10 cellular contexts compared by ENCODE assay signal in genomic region chr13:68996671-68997030, GRCh38.
"Had no signal": no experiment of that assay in that cellular context is flagged by ENCODE, and none has a peak within 500 bp of the region (broad histone marks: within the 10 kb centered on the region; RNA-seq: fewer than 3 reads in every experiment).

No MANE protein-coding gene starts in this region.

- DNase-seq: GM23248, H9, HFFc6, IMR-90, KG1 had no signal

- FAIRE-seq: H1, H54, K562 had no signal

- H2AFZ ChIP-seq: GM23248 had no signal

- H3K27ac ChIP-seq: GM23248, HL-60 had no signal

- H3K9ac ChIP-seq: GM23248 had no signal

- H3K4me3 ChIP-seq: GM23248, K562 had no signal

- ATAC-seq: HCT116, K562 had no signal
